Comparison of ENCODE assay signal across 38 cellular contexts in the genomic region with DNA sequence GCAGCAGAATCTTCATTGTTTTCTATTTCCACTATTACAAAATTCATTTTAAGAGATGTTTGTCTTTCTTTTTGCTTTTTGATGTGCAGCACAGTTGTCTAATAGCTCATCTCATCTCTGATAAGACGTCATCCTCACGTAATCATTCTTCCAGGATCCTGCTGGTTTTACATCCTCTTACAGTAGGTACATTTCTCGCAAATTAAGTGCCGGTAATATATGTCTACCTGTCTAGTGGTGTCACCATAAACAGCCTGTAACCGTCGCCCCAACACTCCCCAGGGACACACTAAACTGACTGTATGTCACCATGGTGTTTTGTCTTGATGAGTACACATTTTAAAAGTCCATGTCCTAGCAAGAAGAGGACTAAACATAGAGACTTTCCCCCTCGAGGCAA.
"Had no signal": no experiment of that assay in that cellular context is flagged by ENCODE, and none has a peak within 500 bp of the region (broad histone marks: within the 10 kb centered on the region; RNA-seq: fewer than 3 reads in every experiment).

No MANE protein-coding gene starts in this region.

- H3K36me3 ChIP-seq: ascending aorta, cardiac muscle cell had no signal

- H3K4me3 ChIP-seq: ascending aorta, cardiac muscle cell had no signal

- H3K4me1 ChIP-seq: ascending aorta had no signal

- ATAC-seq: activated CD8-positive, alpha-beta T cell treated with anti-CD3 and anti-CD28 coated beads for 36 hours; activated naive CD4-positive, alpha-beta T cell treated with anti-CD3 and anti-CD28 coated beads, Interleukin-2, amount 50 U/mL, for 72 hours; activated naive CD8-positive, alpha-beta T cell treated with anti-CD3 and anti-CD28 coated beads, Interleukin-2, amount 50 U/mL, for 24 hours; activated T-cell treated with anti-CD3 and anti-CD28 coated beads, Interleukin-2, amount 50 U/mL, for 4 hours; activated T-cell treated with anti-CD3 and anti-CD28 coated beads, Interleukin-2, amount 50 U/mL, for 72 hours; activated T-helper 17 cell treated with anti-CD3 and anti-CD28 coated beads, Interleukin-2, amount 50 U/mL, for 72 hours had no signal

- H3K27ac ChIP-seq: ascending aorta, cardiac muscle cell, VCaP had no signal

- H3K4me3 Mint-ChIP-seq: activated B cell treated with CpG ODN at 0.5 μM for 24 hours; activated CD4-positive, alpha-beta memory T cell treated with anti-CD3 and anti-CD28 coated beads for 36 hours; activated CD4-positive, alpha-beta T cell treated with anti-CD3 and anti-CD28 coated beads, Interleukin-2, amount 10 ng/mL, durations not matched to agents 24 days and 14 days; activated CD8-positive, alpha-beta T cell treated with anti-CD3 and anti-CD28 coated beads for 36 hours; activated naive CD4-positive, alpha-beta T cell treated with anti-CD3 and anti-CD28 coated beads for 36 hours; activated naive CD8-positive, alpha-beta T cell treated with anti-CD3 and anti-CD28 coated beads, Interleukin-2, amount 10 ng/mL, durations not matched to agents 7 days and 5 days; activated naive CD8-positive, alpha-beta T cell treated with anti-CD3 and anti-CD28 coated beads, Interleukin-2, amount 50 U/mL, for 24 hours; activated T-cell treated with anti-CD3 and anti-CD28 coated beads, Interleukin-2, amount 50 U/mL, for 4 hours; activated T-cell treated with anti-CD3 and anti-CD28 coated beads, Interleukin-2, amount 50 U/mL, for 72 hours; activated T-helper 1 cell treated with anti-CD3 and anti-CD28 coated beads, Interleukin-12 subunit alpha, Interleukin-12 subunit beta, Interleukin-2, Interleukin-4 antibody, amounts not matched to agents 30 ng/mL and 10 ng/mL and 1 ng/mL, durations not matched to agents 14 hours and 24 hours and 36 hours; activated T-helper 17 cell treated with anti-CD3 and anti-CD28 coated beads, Interleukin-2, amount 50 U/mL, for 72 hours; brain; central memory CD8-positive, alpha-beta T cell; T-helper 1 cell treated with Interleukin-12 subunit alpha and Interleukin-12 subunit beta and Interleukin-4 antibody, amounts not matched to agents 30 μg/mL and 1 μg/mL, for 36 hours; T-helper 2 cell treated with Interferon-gamma antibody and Interleukin-4, amounts not matched to agents 5 μg/mL and 100 μg/mL, for 36 hours had no signal

- FAIRE-seq: bronchial epithelial cell, TTC549 had no signal

- H3K27ac Mint-ChIP-seq: activated B cell treated with CpG ODN at 0.5 μM for 24 hours; activated CD4-positive, alpha-beta memory T cell treated with anti-CD3 and anti-CD28 coated beads for 36 hours; activated CD4-positive, alpha-beta T cell treated with anti-CD3 and anti-CD28 coated beads, Interleukin-2, amount 10 ng/mL, durations not matched to agents 24 days and 14 days; activated CD8-positive, alpha-beta T cell treated with anti-CD3 and anti-CD28 coated beads for 36 hours; activated naive CD4-positive, alpha-beta T cell treated with anti-CD3 and anti-CD28 coated beads for 36 hours; activated naive CD4-positive, alpha-beta T cell treated with anti-CD3 and anti-CD28 coated beads, Interleukin-2, amount 50 U/mL, for 72 hours; activated naive CD8-positive, alpha-beta T cell treated with anti-CD3 and anti-CD28 coated beads, Interleukin-2, amount 10 ng/mL, durations not matched to agents 7 days and 5 days; activated naive CD8-positive, alpha-beta T cell treated with anti-CD3 and anti-CD28 coated beads, Interleukin-2, amount 50 U/mL, for 24 hours; activated T-cell treated with anti-CD3 and anti-CD28 coated beads, Interleukin-2, amount 50 U/mL, for 72 hours; activated T-helper 1 cell treated with anti-CD3 and anti-CD28 coated beads, Interleukin-12 subunit alpha, Interleukin-12 subunit beta, Interleukin-2, Interleukin-4 antibody, amounts not matched to agents 30 ng/mL and 10 ng/mL and 1 ng/mL, durations not matched to agents 14 hours and 24 hours and 36 hours; activated T-helper 17 cell treated with anti-CD3 and anti-CD28 coated beads, Interleukin-2, amount 50 U/mL, for 72 hours; T-helper 1 cell treated with Interleukin-12 subunit alpha and Interleukin-12 subunit beta and Interleukin-4 antibody, amounts not matched to agents 30 μg/mL and 1 μg/mL, for 36 hours; T-helper 2 cell treated with Interferon-gamma antibody and Interleukin-4, amounts not matched to agents 5 μg/mL and 100 μg/mL, for 36 hours had no signal

- H3K27me3 Mint-ChIP-seq: activated B cell treated with CpG ODN at 0.5 μM for 24 hours; activated CD4-positive, alpha-beta T cell treated with anti-CD3 and anti-CD28 coated beads, Interleukin-2, amount 10 ng/mL, durations not matched to agents 24 days and 14 days; activated naive CD8-positive, alpha-beta T cell treated with anti-CD3 and anti-CD28 coated beads, Interleukin-2, amount 10 ng/mL, durations not matched to agents 7 days and 5 days; activated naive CD8-positive, alpha-beta T cell treated with anti-CD3 and anti-CD28 coated beads, Interleukin-2, amount 50 U/mL, for 24 hours had no signal

- H3K36me3 Mint-ChIP-seq: activated CD4-positive, alpha-beta memory T cell treated with anti-CD3 and anti-CD28 coated beads for 36 hours; activated naive CD4-positive, alpha-beta T cell treated with anti-CD3 and anti-CD28 coated beads, Interleukin-2, amount 50 U/mL, for 72 hours; activated naive CD8-positive, alpha-beta T cell treated with anti-CD3 and anti-CD28 coated beads, Interleukin-2, amount 10 ng/mL, durations not matched to agents 7 days and 5 days; brain had no signal

- DNase-seq: activated B cell treated with CpG ODN at 0.5 μM for 24 hours; activated CD4-positive, alpha-beta memory T cell treated with anti-CD3 and anti-CD28 coated beads for 36 hours; activated CD4-positive, alpha-beta T cell treated with anti-CD3 and anti-CD28 coated beads for 4 hours; activated CD4-positive, alpha-beta T cell treated with anti-CD3 and anti-CD28 coated beads, Interleukin-2, amount 10 ng/mL, durations not matched to agents 24 days and 14 days; activated CD4-positive, alpha-beta T cell treated with anti-CD3 and anti-CD28 coated beads, Interleukin-2, amount 50 U/mL, for 1 hour; activated CD4-positive, alpha-beta T cell treated with anti-CD3 and anti-CD28 coated beads, Interleukin-2, amount 50 U/mL, for 4 hours; activated CD4-positive, CD25-positive, alpha-beta regulatory T cell treated with anti-CD3 and anti-CD28 coated beads, Interleukin-2, amount 50 U/mL, for 72 hours; activated CD8-positive, alpha-beta memory T cell treated with anti-CD3 and anti-CD28 coated beads, Interleukin-2, amount 50 U/mL, for 4 hours; activated CD8-positive, alpha-beta T cell treated with anti-CD3 and anti-CD28 coated beads for 36 hours; activated effector memory CD4-positive, alpha-beta T cell treated with anti-CD3 and anti-CD28 coated beads, Interleukin-2, amount 50 U/mL, for 16 hours; activated gamma-delta T cell treated with Interleukin-2 at 50 U/mL for 16 hours; activated naive CD4-positive, alpha-beta T cell; activated naive CD4-positive, alpha-beta T cell treated with anti-CD3 and anti-CD28 coated beads for 36 hours; activated naive CD4-positive, alpha-beta T cell treated with anti-CD3 and anti-CD28 coated beads, Interleukin-2, amount 50 U/mL, for 16 hours; activated naive CD8-positive, alpha-beta T cell treated with anti-CD3 and anti-CD28 coated beads, Interleukin-2, amount 10 ng/mL, durations not matched to agents 7 days and 5 days; activated naive CD8-positive, alpha-beta T cell treated with anti-CD3 and anti-CD28 coated beads, Interleukin-2, amount 50 U/mL, for 24 hours; activated T-cell treated with anti-CD3 and anti-CD28 coated beads for 4 hours; activated T-cell treated with anti-CD3 and anti-CD28 coated beads, Interleukin-2, amount 50 U/mL, for 1 hour; activated T-cell treated with anti-CD3 and anti-CD28 coated beads, Interleukin-2, amount 50 U/mL, for 4 hours; activated T-cell treated with anti-CD3 and anti-CD28 coated beads, Interleukin-2, amount 50 U/mL, for 72 hours; amygdala; anterior cingulate cortex; caudate nucleus; cerebellar nuclear complex; T-helper 2 cell; T-helper 9 cell had no signal

- H3K27me3 ChIP-seq: ascending aorta, cardiac muscle cell had no signal

- H3K9me3 Mint-ChIP-seq: activated CD4-positive, alpha-beta memory T cell treated with anti-CD3 and anti-CD28 coated beads for 36 hours; activated CD4-positive, alpha-beta T cell treated with anti-CD3 and anti-CD28 coated beads, Interleukin-2, amount 10 ng/mL, durations not matched to agents 24 days and 14 days; activated CD8-positive, alpha-beta T cell treated with anti-CD3 and anti-CD28 coated beads for 36 hours; activated naive CD4-positive, alpha-beta T cell treated with anti-CD3 and anti-CD28 coated beads, Interleukin-2, amount 50 U/mL, for 72 hours; activated naive CD8-positive, alpha-beta T cell treated with anti-CD3 and anti-CD28 coated beads, Interleukin-2, amount 10 ng/mL, durations not matched to agents 7 days and 5 days; activated naive CD8-positive, alpha-beta T cell treated with anti-CD3 and anti-CD28 coated beads, Interleukin-2, amount 50 U/mL, for 24 hours; activated T-cell treated with anti-CD3 and anti-CD28 coated beads, Interleukin-2, amount 50 U/mL, for 4 hours; activated T-cell treated with anti-CD3 and anti-CD28 coated beads, Interleukin-2, amount 50 U/mL, for 72 hours; activated T-helper 1 cell treated with anti-CD3 and anti-CD28 coated beads, Interleukin-12 subunit alpha, Interleukin-12 subunit beta, Interleukin-2, Interleukin-4 antibody, amounts not matched to agents 30 ng/mL and 10 ng/mL and 1 ng/mL, durations not matched to agents 14 hours and 24 hours and 36 hours; central memory CD8-positive, alpha-beta T cell; T-helper 1 cell treated with Interleukin-12 subunit alpha and Interleukin-12 subunit beta and Interleukin-4 antibody, amounts not matched to agents 30 μg/mL and 1 μg/mL, for 36 hours; T-helper 2 cell treated with Interferon-gamma antibody and Interleukin-4, amounts not matched to agents 5 μg/mL and 100 μg/mL, for 36 hours had no signal

- H3K9me3 ChIP-seq: ascending aorta had no signal

- H3K4me1 Mint-ChIP-seq: activated B cell treated with CpG ODN at 0.5 μM for 24 hours; activated CD4-positive, alpha-beta T cell treated with anti-CD3 and anti-CD28 coated beads, Interleukin-2, amount 10 ng/mL, durations not matched to agents 24 days and 14 days; activated naive CD8-positive, alpha-beta T cell treated with anti-CD3 and anti-CD28 coated beads, Interleukin-2, amount 10 ng/mL, durations not matched to agents 7 days and 5 days; activated naive CD8-positive, alpha-beta T cell treated with anti-CD3 and anti-CD28 coated beads, Interleukin-2, amount 50 U/mL, for 24 hours; activated T-helper 17 cell treated with anti-CD3 and anti-CD28 coated beads, Interleukin-2, amount 50 U/mL, for 72 hours; central memory CD8-positive, alpha-beta T cell had no signal
